21 cellular contexts compared by ENCODE assay signal in the genomic region with DNA sequence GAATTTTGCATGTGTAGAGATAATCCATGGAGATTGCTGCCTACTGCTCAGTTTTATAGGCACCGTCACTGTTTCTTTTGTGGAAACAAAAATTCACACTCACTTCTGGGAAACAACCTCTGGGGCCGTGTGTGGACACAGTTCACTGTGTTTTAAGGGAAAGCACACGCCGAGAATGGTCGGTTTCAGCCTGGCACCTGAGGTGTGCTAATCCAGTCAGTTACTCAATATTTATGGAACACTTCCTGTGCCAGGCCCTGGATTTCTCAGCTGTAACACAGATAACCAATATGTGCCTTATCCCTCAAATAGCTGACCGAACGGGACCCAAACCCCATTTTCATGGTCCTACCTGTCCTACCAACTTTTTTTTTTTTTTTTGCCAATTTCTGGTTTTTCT.
DNase-seq lines count a peak whose midpoint lies in the region; ATAC-seq, FAIRE-seq and TF ChIP-seq lines count a peak whose summit lies in the region.
"Had no signal": no experiment of that assay in that cellular context is flagged by ENCODE, and none has a peak within 500 bp of the region (broad histone marks: within the 10 kb centered on the region; RNA-seq: fewer than 3 reads in every experiment).

No MANE protein-coding gene starts in this region.

- H3K36me3 ChIP-seq in right atrium auricular region (peaks cover 52% of the 10 kb centered on the region), neutrophil (peaks cover 34% of the 10 kb centered on the region), ovary (no peaks in the 10 kb centered on the region)

- no peak for FAIRE-seq in HTR-8/SVneo (lab: Jason Lieb, UNC)
- FAIRE-seq: D721Med, GM12878 had no signal

- no peak for TF ChIP-seq POLR2A in ovary (IDR thresholded peaks at IDR 0.05)

- no peaks in the 10 kb centered on the region for H3K9me3 ChIP-seq in right atrium auricular region
- no peaks in the 10 kb centered on the region for H3K9me3 ChIP-seq in neutrophil
- no peaks in the 10 kb centered on the region for H3K9me3 ChIP-seq in ovary
- H3K9me3 ChIP-seq: SJCRH30 had no signal

- intact Hi-C loops in Right ventricle myocardium inferior (cut with DNase I) = no loop called here
- intact Hi-C loops in ovary (cut with DNase I) = no loop called here

- H3K27ac ChIP-seq in right atrium auricular region = peak overlapping the region; percentile 4 to 6
- peak overlapping the region; percentile 61 for H3K27ac ChIP-seq in neutrophil
- H3K27ac ChIP-seq in ovary = no peak overlapping the region
- H3K27ac ChIP-seq: HL-60, RWPE1, SJCRH30 had no signal

- H3K4me1 ChIP-seq in right atrium auricular region = peaks cover 0 to 3% of the 10 kb centered on the region in 2 donors
- H3K4me1 ChIP-seq in neutrophil (ENCODE audit: control insufficient read depth in 1 of 2, insufficient read depth in 1 of 2, low read depth in 1 of 2, low read length in 1 of 2) = peaks cover 46 to 48% of the 10 kb centered on the region in 2 experiments
- no peaks in the 10 kb centered on the region for H3K4me1 ChIP-seq in ovary (ENCODE audit: insufficient read depth)
- H3K4me1 ChIP-seq: SJCRH30 had no signal

- no peak for ATAC-seq in Right ventricle myocardium inferior
- ATAC-seq: GM12878 had no signal

- H3K4me3 ChIP-seq in right atrium auricular region = no peak overlapping the region
- H3K4me3 ChIP-seq in neutrophil (ENCODE audit: low read depth in 1 of 2, low read length in 1 of 2) = no peak overlapping the region
- no peak overlapping the region for H3K4me3 ChIP-seq in ovary
- H3K4me3 ChIP-seq: GM12878, SJCRH30 had no signal

- no peak for DNase-seq in right atrium auricular region (ENCODE audit: low spot score)
- no peak for DNase-seq in Right ventricle myocardium inferior (ENCODE audit: missing footprints)
- DNase-seq in left kidney (ENCODE audit: low read depth, low spot score) = peak; percentile 45
- DNase-seq in ovary = no peak
- no peak for DNase-seq in HTR-8/SVneo (ENCODE audit: insufficient read length, low spot score)
- DNase-seq in central memory CD4-positive, alpha-beta T cell = no peak
- DNase-seq in stimulated activated CD4-positive, alpha-beta T cell treated with anti-CD3 and anti-CD28 coated beads, Interleukin-4, amount 100 ng/mL, for 24 hours = no peak
- DNase-seq: 8988T; CD4-positive, alpha-beta memory T cell; DND-41; GDM1; H9; NCI-H1417 treated with DMSO at 0.1 percent for 48 hours; NCI-H2171; NCI-H446; SJCRH30 had no signal

- 92 to 95% (median 94%) methylated on average over 7 of the region's 7 CpGs for WGBS in ovary, 3 donors

- H3K27me3 ChIP-seq in right atrium auricular region (no peaks in the 10 kb centered on the region), neutrophil (no peaks in the 10 kb centered on the region), ovary (no peaks in the 10 kb centered on the region)
- H3K27me3 ChIP-seq: SJCRH30 had no signal

- no peak for TF ChIP-seq EP300 in ovary (IDR thresholded peaks at IDR 0.05)

- TF ChIP-seq CTCF in right atrium auricular region (IDR thresholded peaks at IDR 0.05) = no peak
- TF ChIP-seq CTCF in neutrophil (IDR thresholded peaks at IDR 0.05) = no peak
- no peak for TF ChIP-seq CTCF in ovary (IDR thresholded peaks at IDR 0.05)

Comparison
In these comparisons a context has a peak if more than half of its experiments do, and no peak if none do; other contexts are left out.
1. H3K27ac ChIP-seq: peak in right atrium auricular region (2 of 2) and neutrophil (single experiment); none in ovary (0 of 2).